In the genomic region with DNA sequence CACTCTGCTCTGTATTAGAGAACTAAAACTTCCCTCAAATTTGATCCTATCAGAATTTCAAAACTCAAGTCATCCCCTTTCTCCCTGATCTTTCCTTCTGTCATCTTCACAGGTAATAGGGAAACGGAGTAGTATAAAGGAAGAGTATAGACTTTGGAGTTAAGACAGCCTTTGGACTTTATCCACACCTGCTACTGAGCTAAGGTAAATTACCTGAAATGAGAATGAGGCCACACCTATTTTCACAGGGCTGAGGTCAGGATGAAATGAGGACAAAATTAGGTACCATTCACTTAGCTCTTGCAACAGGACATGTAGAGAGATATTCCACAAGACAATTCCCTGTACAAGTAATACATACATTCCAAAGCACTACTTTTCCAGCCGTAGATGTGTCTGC, we compare ENCODE assay signal across 21 cellular contexts.
"Had no signal": no experiment of that assay in that cellular context is flagged by ENCODE, and none has a peak within 500 bp of the region (broad histone marks: within the 10 kb centered on the region; RNA-seq: fewer than 3 reads in every experiment).

No MANE protein-coding gene starts in this region.

- H3K4me3 ChIP-seq: cardiac muscle cell, left ventricle myocardium inferior, ovary, prostate gland, thyroid gland had no signal

- H3K27ac ChIP-seq: cardiac muscle cell, foreskin keratinocyte, left ventricle myocardium inferior, ovary, prostate gland, thyroid gland, WERI-Rb-1 had no signal

- H3K36me3 Mint-ChIP-seq: immature natural killer cell, natural killer cell had no signal

- H3K27ac Mint-ChIP-seq: activated naive CD8-positive, alpha-beta T cell treated with anti-CD3 and anti-CD28 coated beads, Interleukin-2, amount 50 U/mL, for 24 hours; activated T-helper 2 cell treated with anti-CD3 and anti-CD28 coated beads, Interferon-gamma antibody, Interleukin-2, Interleukin-4, amounts not matched to agents 10 μg/mL and 5 μg/mL and 100 μg/mL, durations not matched to agents 14 hours and 24 hours and 36 hours; dendritic cell treated with granulocyte-macrophage colony-stimulating factor and Interleukin-4, amounts not matched to agents 40 ng/mL and 50 ng/mL, for 4 days; T-helper 2 cell treated with Interferon-gamma antibody and Interleukin-4, amounts not matched to agents 5 μg/mL and 100 μg/mL, for 36 hours had no signal

- H3K9me3 Mint-ChIP-seq: activated naive CD8-positive, alpha-beta T cell treated with anti-CD3 and anti-CD28 coated beads, Interleukin-2, amount 50 U/mL, for 24 hours; activated T-cell treated with anti-CD3 and anti-CD28 coated beads, Interleukin-2, amount 50 U/mL, for 4 hours; activated T-helper 2 cell treated with anti-CD3 and anti-CD28 coated beads, Interferon-gamma antibody, Interleukin-2, Interleukin-4, amounts not matched to agents 10 μg/mL and 5 μg/mL and 100 μg/mL, durations not matched to agents 14 hours and 24 hours and 36 hours; dendritic cell treated with granulocyte-macrophage colony-stimulating factor and Interleukin-4, amounts not matched to agents 40 ng/mL and 50 ng/mL, for 4 days; immature natural killer cell; natural killer cell; T-helper 2 cell treated with Interferon-gamma antibody and Interleukin-4, amounts not matched to agents 5 μg/mL and 100 μg/mL, for 36 hours had no signal

- H3K36me3 ChIP-seq: cardiac muscle cell, left ventricle myocardium inferior, ovary, prostate gland, thyroid gland, WERI-Rb-1 had no signal

- H3K27me3 Mint-ChIP-seq: activated naive CD8-positive, alpha-beta T cell treated with anti-CD3 and anti-CD28 coated beads, Interleukin-2, amount 50 U/mL, for 24 hours; dendritic cell treated with granulocyte-macrophage colony-stimulating factor and Interleukin-4, amounts not matched to agents 40 ng/mL and 50 ng/mL, for 4 days had no signal

- H3K9me3 ChIP-seq: left ventricle myocardium inferior, ovary, prostate gland, thyroid gland had no signal

- H3K4me1 ChIP-seq: prostate gland had no signal

- H3K4me3 Mint-ChIP-seq: activated naive CD8-positive, alpha-beta T cell treated with anti-CD3 and anti-CD28 coated beads, Interleukin-2, amount 50 U/mL, for 24 hours; activated T-cell treated with anti-CD3 and anti-CD28 coated beads, Interleukin-2, amount 50 U/mL, for 4 hours; dendritic cell treated with granulocyte-macrophage colony-stimulating factor and Interleukin-4, amounts not matched to agents 40 ng/mL and 50 ng/mL, for 4 days; natural killer cell; T-helper 2 cell treated with Interferon-gamma antibody and Interleukin-4, amounts not matched to agents 5 μg/mL and 100 μg/mL, for 36 hours had no signal

- ATAC-seq: activated naive CD8-positive, alpha-beta T cell treated with anti-CD3 and anti-CD28 coated beads, Interleukin-2, amount 50 U/mL, for 24 hours; activated T-cell treated with anti-CD3 and anti-CD28 coated beads, Interleukin-2, amount 50 U/mL, for 4 hours; foreskin keratinocyte; natural killer cell; stimulated activated naive CD8-positive, alpha-beta T cell treated with anti-CD3 and anti-CD28 coated beads, Interleukin-15, Interleukin-2, amounts not matched to agents 100 U/mL and 50 U/mL, for 24 hours had no signal

- H3K27me3 ChIP-seq: cardiac muscle cell, foreskin keratinocyte, ovary, thyroid gland had no signal

- DNase-seq: activated CD4-positive, alpha-beta T cell treated with anti-CD3 and anti-CD28 coated beads for 1 hour; activated CD4-positive, alpha-beta T cell treated with anti-CD3 and anti-CD28 coated beads, Interleukin-2, amount 50 U/mL, for 1 hour; activated naive CD4-positive, alpha-beta T cell treated with Interleukin-2 at 50 U/mL for 16 hours; activated naive CD8-positive, alpha-beta T cell treated with anti-CD3 and anti-CD28 coated beads, Interleukin-2, amount 50 U/mL, for 24 hours; activated T-cell treated with anti-CD3 and anti-CD28 coated beads, Interleukin-2, amount 50 U/mL, for 4 hours; effector CD8-positive, alpha-beta T cell; erythroblast; foreskin keratinocyte; immature natural killer cell; left ventricle myocardium inferior; natural killer cell; ovary; stimulated activated CD4-positive, alpha-beta T cell treated with anti-CD3 and anti-CD28 coated beads, Interleukin-4, amount 100 ng/mL, for 4 hours; stimulated activated naive CD8-positive, alpha-beta T cell treated with anti-CD3 and anti-CD28 coated beads, Interleukin-15, Interleukin-2, amounts not matched to agents 100 U/mL and 50 U/mL, for 24 hours; thyroid gland; WERI-Rb-1 had no signal
